8 cellular contexts compared by ENCODE assay signal in genomic region chr9:91425270-91425669, GRCh38. TPM values are rescaled to one million over a fixed set of nuclear protein-coding genes. Genes with fewer than 3 reads are reported as not detected.
A peak's percentile ranks its signal among the peaks of the same experiment; 100 is the strongest.
DNase-seq lines count a peak whose midpoint lies in the region; ATAC-seq and TF ChIP-seq lines count a peak whose summit lies in the region.

No MANE protein-coding gene starts in this region.

- H3K27ac Mint-ChIP-seq in natural killer cell treated with Interleukin-12 subunit alpha and Interleukin-12 subunit beta and Interleukin-15 and Interleukin-18, amount 100 ng/mL, for 72 hours, result peak overlapping the region; percentile 93 to 99

- H2BK5ac ChIP-seq in neuronal stem cell (ENCODE audit: low read length), result no peak overlapping the region

- H3K9me3 Mint-ChIP-seq in natural killer cell treated with Interleukin-12 subunit alpha and Interleukin-12 subunit beta and Interleukin-15 and Interleukin-18, amount 100 ng/mL, for 72 hours, result no peaks in the 10 kb centered on the region

- H3K79me2 ChIP-seq in Karpas-422 (ENCODE audit: low read length), result 0 out of 2 replicates have a peak, but pooled peaks cover 4% of the 10 kb centered on the region

- no peak overlapping the region for H2BK15ac ChIP-seq in neuronal stem cell (ENCODE audit: low read length)

- no peaks in the 10 kb centered on the region for H3K27me3 Mint-ChIP-seq in natural killer cell treated with Interleukin-12 subunit alpha and Interleukin-12 subunit beta and Interleukin-15 and Interleukin-18, amount 100 ng/mL, for 72 hours

- no peaks in the 10 kb centered on the region for H3K36me3 ChIP-seq in A673 (ENCODE audit: insufficient read depth, low read length, poor library complexity, severe bottlenecking)
- H3K36me3 ChIP-seq in Karpas-422 (ENCODE audit: insufficient read depth, low read length), result no peaks in the 10 kb centered on the region
- H3K36me3 ChIP-seq in neuronal stem cell (replicated peaks in 1 of 2; ENCODE audit: control insufficient read depth in 2 of 2, insufficient read depth in 2 of 2, low read length in 2 of 2), result no peaks in the 10 kb centered on the region

- CTCF ChIA-PET in A673 (lab: Charles Lee), result interaction anchor here (1.1 to 1.5 kb wide), 2 partner anchors 302 to 511 kb away, joined by 3 read pairs; no protein-coding TSS in a partner anchor

- no peak overlapping the region for H3K4ac ChIP-seq in neuronal stem cell (ENCODE audit: low read length)

- H4K20me1 ChIP-seq in Karpas-422 (ENCODE audit: insufficient read depth, low read depth, low read length), result peaks cover 26% of the 10 kb centered on the region

- H3K27ac ChIP-seq in A673 (ENCODE audit: low read depth, low read length, poor library complexity, severe bottlenecking) (no peak overlapping the region), Karpas-422 (ENCODE audit: low read length) (no peak overlapping the region), coronary artery (peak overlapping the region; percentile 95 to 97), substantia nigra (ENCODE audit: low read depth, low read length, poor library complexity, severe bottlenecking) (no peak overlapping the region), neuronal stem cell (replicated peaks; ENCODE audit: low read length) (no peak overlapping the region)

- H3K4me3 ChIP-seq in A673 (ENCODE audit: low read depth, low read length, poor library complexity, severe bottlenecking) (peak overlapping the region; percentile 83), Karpas-422 (ENCODE audit: low read length) (no peak overlapping the region), coronary artery (peak overlapping the region; percentile 93), neuronal stem cell (ENCODE audit: low read length in 2 of 2) (no peak overlapping the region)

- H3K4me1 ChIP-seq in A673 (ENCODE audit: insufficient read depth, low read length, poor library complexity, severe bottlenecking), result peaks cover 11% of the 10 kb centered on the region
- peaks cover 28% of the 10 kb centered on the region for H3K4me1 ChIP-seq in Karpas-422 (ENCODE audit: low read length)
- peaks cover 4 to 7% of the 10 kb centered on the region in 2 donors for H3K4me1 ChIP-seq in neuronal stem cell (ENCODE audit: control insufficient read depth in 2 of 2, insufficient read depth in 1 of 2, low read depth in 1 of 2, low read length in 2 of 2)

- H3K18ac ChIP-seq in neuronal stem cell (ENCODE audit: low read length), result no peak overlapping the region

- H3K9me2 ChIP-seq in Karpas-422 (replicated peaks; ENCODE audit: insufficient read depth, low read length), result no peaks in the 10 kb centered on the region

- H3K23ac ChIP-seq in neuronal stem cell (ENCODE audit: low read depth, low read length, poor library complexity), result no peak overlapping the region

- ATAC-seq in natural killer cell treated with Interleukin-12 subunit alpha and Interleukin-12 subunit beta and Interleukin-15 and Interleukin-18, amount 100 ng/mL, for 72 hours, result no peak
- ATAC-seq in left colon, result no peak

- H2BK12ac ChIP-seq in neuronal stem cell (ENCODE audit: low read length), result no peak overlapping the region

- H3K9ac ChIP-seq in Karpas-422 (ENCODE audit: low read length), result no peak overlapping the region
- no peak overlapping the region for H3K9ac ChIP-seq in neuronal stem cell (ENCODE audit: low read depth, low read length, poor library complexity)

- no peak overlapping the region for H2BK120ac ChIP-seq in neuronal stem cell (ENCODE audit: low read depth, low read length)

- H3K36me3 Mint-ChIP-seq in natural killer cell treated with Interleukin-12 subunit alpha and Interleukin-12 subunit beta and Interleukin-15 and Interleukin-18, amount 100 ng/mL, for 72 hours, result peaks cover 8% of the 10 kb centered on the region

- no peaks in the 10 kb centered on the region for H3K9me3 ChIP-seq in A673 (ENCODE audit: low read depth, low read length, poor library complexity, severe bottlenecking)
- no peaks in the 10 kb centered on the region for H3K9me3 ChIP-seq in Karpas-422 (ENCODE audit: low read length)
- peaks cover 0 to 8% of the 10 kb centered on the region in 2 donors for H3K9me3 ChIP-seq in neuronal stem cell (replicated peaks in 1 of 2; ENCODE audit: control insufficient read depth in 2 of 2, insufficient read depth in 1 of 2, low read depth in 1 of 2, low read length in 2 of 2)

- no TSS peak for BruUV-seq in A673 (replicated peaks; lab: Mats Ljungman, UMichigan)

- no peak overlapping the region for H4K91ac ChIP-seq in neuronal stem cell (ENCODE audit: low read depth, low read length, poor library complexity)

- H3K4me2 ChIP-seq in Karpas-422 (ENCODE audit: low read depth, low read length, poor library complexity, severe bottlenecking), result peak overlapping the region; percentile 97
- H3K4me2 ChIP-seq in neuronal stem cell (ENCODE audit: insufficient read depth, low read length, poor library complexity, severe bottlenecking), result no peak overlapping the region

- H4K8ac ChIP-seq in neuronal stem cell (ENCODE audit: low read depth, low read length), result no peak overlapping the region

- H3K27me3 ChIP-seq in A673 (replicated peaks; ENCODE audit: insufficient read depth, low read depth, low read length, poor library complexity) (no peaks in the 10 kb centered on the region), Karpas-422 (ENCODE audit: low read length) (0 out of 2 replicates have a peak, but pooled peaks cover 6% of the 10 kb centered on the region), neuronal stem cell (ENCODE audit: control insufficient read depth in 3 of 3, insufficient read depth in 3 of 3, low read depth in 1 of 3, low read length in 3 of 3) (peaks cover 0 to 57% (median 18%) of the 10 kb centered on the region in 3 experiments)

- H3K4me1 Mint-ChIP-seq in natural killer cell treated with Interleukin-12 subunit alpha and Interleukin-12 subunit beta and Interleukin-15 and Interleukin-18, amount 100 ng/mL, for 72 hours (ENCODE audit: low read depth in 2 of 2), result peaks cover 54% of the 10 kb centered on the region in 2 donors

- POLR2A ChIA-PET in A673 (lab: Charles Lee; ENCODE audit: low non-redundant PET), result no interaction called here

- TF ChIP-seq CTCF in A673 (conservative IDR thresholded peaks at IDR 0.05; ENCODE audit: low read depth, low read length) (no peak), coronary artery (IDR thresholded peaks at IDR 0.05) (no peak)

- DNase-seq in A673 (ENCODE audit: low spot score) (no peak), Karpas-422 (no peak), coronary artery (ENCODE audit: low spot score) (no peak), left colon (no peak), substantia nigra (lab: John Stamatoyannopoulos, UW) (no peak), neuronal stem cell (ENCODE audit: low spot score) (no peak), amygdala (lab: John Stamatoyannopoulos, UW) (no peak)
- no peak for DNase-seq in natural killer cell treated with Interleukin-12 subunit alpha and Interleukin-12 subunit beta and Interleukin-15 and Interleukin-18, amount 100 ng/mL, for 72 hours (ENCODE audit: low spot score)

- no peak overlapping the region for H2AK5ac ChIP-seq in neuronal stem cell (ENCODE audit: low read depth, low read length)

- no CpG with 5 or more reads among the region's 9 CpGs for WGBS in neuronal stem cell (ENCODE audit: extremely low coverage in 2 of 2, insufficient read length in 2 of 2, insufficient replicate concordance in 1 of 2), 2 donors

- no peak overlapping the region for H3K14ac ChIP-seq in neuronal stem cell (ENCODE audit: low read length)

- intact Hi-C loops in A673 (cut with micrococcal nuclease; ENCODE audit: unreplicated experiment), result loop anchor here (10.0 kb wide), 1 partner anchor 230 kb away; no protein-coding TSS in a partner anchor
- intact Hi-C loops in left colon (cut with DNase I, micrococcal nuclease), result loop anchor here in 1 of 2 donors (5.0 kb wide), 2 partner anchors 388 to 508 kb away; no protein-coding TSS in a partner anchor

- H3K4me3 Mint-ChIP-seq in natural killer cell treated with Interleukin-12 subunit alpha and Interleukin-12 subunit beta and Interleukin-15 and Interleukin-18, amount 100 ng/mL, for 72 hours, result peak overlapping the region; percentile 95

- peaks cover 1% of the 10 kb centered on the region for H3K79me1 ChIP-seq in neuronal stem cell (ENCODE audit: low read depth, low read length)

- H2AFZ ChIP-seq in Karpas-422 (ENCODE audit: low read length) (no peak overlapping the region), neuronal stem cell (ENCODE audit: low read length) (no peak overlapping the region)

RNA-seq across cellular contexts. Expression of gene NFIL3, which starts 1.6 kb away (rescaled TPM):
- 12.5 and 14.5 TPM in 2 replicates for total RNA-seq in A673 (2021)
- total RNA-seq in Karpas-422 (2014; rRNA removed; shearing (Covaris generic); ENCODE audit: low replicate concordance), result 1.9 and 4.1 TPM in 2 replicates
- 10 to 100 TPM; 28.7 to 79.7 TPM for total RNA-seq in natural killer cell treated with Interleukin-12 subunit alpha and Interleukin-12 subunit beta and Interleukin-15 and Interleukin-18, amount 100 ng/mL, for 72 hours
- 10 to 100 TPM; 13.7 to 23.5 TPM for total RNA-seq in left colon
- polyA plus RNA-seq in neuronal stem cell (2013, experiment 1 of 2), result 14.2 TPM
- polyA plus RNA-seq in neuronal stem cell (2013, experiment 2 of 2), result 14.3 TPM

Comparison
In these comparisons a context has a peak if more than half of its experiments do, and no peak if none do; other contexts are left out.
1. H3K27ac ChIP-seq: peak in coronary artery (2 of 2); none in A673 (single experiment), Karpas-422 (single experiment), substantia nigra (single experiment) and neuronal stem cell (single experiment).
2. H3K4me3 ChIP-seq: peak in A673 (single experiment) and coronary artery (single experiment); none in Karpas-422 (single experiment) and neuronal stem cell (0 of 2).